ENCODE assay signal across 14 cellular contexts in the genomic region with DNA sequence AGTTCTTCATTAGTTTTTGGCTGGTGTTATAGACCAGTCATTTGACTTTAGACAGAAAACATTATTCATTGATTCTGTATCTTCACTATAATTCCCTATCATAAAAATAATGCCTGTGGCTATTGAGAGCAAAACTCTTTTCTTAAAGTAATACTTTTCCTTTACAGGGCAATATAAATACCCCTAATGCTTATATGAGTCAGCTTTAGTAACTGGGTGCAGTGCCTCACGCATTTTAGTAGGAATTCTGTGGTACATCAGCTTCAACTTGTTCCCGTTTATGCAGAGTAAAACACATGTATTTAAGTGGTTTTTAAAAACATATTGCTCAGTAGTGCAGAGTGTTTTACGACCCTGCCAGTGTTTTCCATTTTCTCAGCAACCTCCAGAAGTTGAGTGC.
A peak's percentile ranks its signal among the peaks of the same experiment; 100 is the strongest.
DNase-seq lines count a peak whose midpoint lies in the region; ATAC-seq and TF ChIP-seq lines count a peak whose summit lies in the region.
"Had no signal": no experiment of that assay in that cellular context is flagged by ENCODE, and none has a peak within 500 bp of the region (broad histone marks: within the 10 kb centered on the region; RNA-seq: fewer than 3 reads in every experiment).

No MANE protein-coding gene starts in this region.

- no peak overlapping the region for H2AFZ ChIP-seq in trophoblast cell (ENCODE audit: insufficient read depth, low read length, poor library complexity)

- peaks cover 0 to 45% of the 10 kb centered on the region in 2 donors for H3K36me3 ChIP-seq in body of pancreas (replicated peaks in 1 of 2; ENCODE audit: insufficient read depth in 1 of 2, low read depth in 2 of 2)
- peaks cover 12 to 68% of the 10 kb centered on the region in 2 donors for H3K36me3 ChIP-seq in lung (ENCODE audit: control insufficient read depth in 2 of 2, insufficient read depth in 2 of 2, low read length in 2 of 2)
- H3K36me3 ChIP-seq in suprapubic skin: peaks cover 98% of the 10 kb centered on the region
- peaks cover 58 to 61% of the 10 kb centered on the region in 2 experiments for H3K36me3 ChIP-seq in trophoblast cell (ENCODE audit: control insufficient read depth in 1 of 2, insufficient read depth in 2 of 2, low read length in 2 of 2)

- no peak overlapping the region for H2BK120ac ChIP-seq in trophoblast cell (ENCODE audit: insufficient read depth, low read length, poor library complexity)

- no peak overlapping the region for H4K8ac ChIP-seq in trophoblast cell (ENCODE audit: low read depth, low read length)

- H3K27me3 ChIP-seq in body of pancreas: no peaks in the 10 kb centered on the region
- no peaks in the 10 kb centered on the region for H3K27me3 ChIP-seq in lung (ENCODE audit: control insufficient read depth, insufficient read depth)
- no peaks in the 10 kb centered on the region for H3K27me3 ChIP-seq in suprapubic skin
- no peaks in the 10 kb centered on the region for H3K27me3 ChIP-seq in trophoblast cell (ENCODE audit: insufficient read depth, low read length)
- H3K27me3 ChIP-seq: BLaER1 had no signal

- intact Hi-C loops in body of pancreas (cut with DNase I): no loop called here

- no peak overlapping the region for H2BK5ac ChIP-seq in trophoblast cell (ENCODE audit: low read depth, low read length, poor library complexity)

- peak overlapping the region; percentile 7 to 59 (median 34) for H3K27ac ChIP-seq in body of pancreas
- H3K27ac ChIP-seq in lung (ENCODE audit: low read depth in 1 of 2, low read length in 1 of 2): peak overlapping the region; percentile 17 to 54
- H3K27ac ChIP-seq in suprapubic skin: peak overlapping the region; percentile 9
- no peak overlapping the region for H3K27ac ChIP-seq in trophoblast cell (ENCODE audit: low read depth, low read length)
- H3K27ac ChIP-seq: BLaER1 had no signal

- no peak overlapping the region for H3K4me2 ChIP-seq in trophoblast cell (ENCODE audit: low read length)
- H3K4me2 ChIP-seq: BLaER1 had no signal

- peak overlapping the region; percentile 75 for H3K27ac Mint-ChIP-seq in HFFc6
- H3K27ac Mint-ChIP-seq: stimulated activated naive CD8-positive, alpha-beta T cell treated with anti-CD3 and anti-CD28 coated beads, Interleukin-15, Interleukin-2, amounts not matched to agents 100 ng/mL and 50 ng/mL, for 24 hours had no signal

- no peak overlapping the region for H3K18ac ChIP-seq in trophoblast cell (ENCODE audit: low read length)

- H3K79me2 ChIP-seq in trophoblast cell (ENCODE audit: control insufficient read depth, insufficient read depth, low read length, poor library complexity): no peaks in the 10 kb centered on the region

- no peak for TF ChIP-seq EP300 in suprapubic skin (IDR thresholded peaks at IDR 0.05)

- WGBS in body of pancreas, 2 donors: 74% methylated on average over 3 of the region's 3 CpGs
- WGBS in lung, 2 donors: 77 to 85% methylated on average over 3 of the region's 3 CpGs
- WGBS in suprapubic skin: 70% methylated on average over 3 of the region's 3 CpGs
- WGBS in trophoblast cell (ENCODE audit: extremely low coverage, insufficient coverage, insufficient read length): no CpG with 5 or more reads among the region's 3 CpGs

- DNase-seq in HFFc6 (peak; percentile 45), body of pancreas (no peak), lung (ENCODE audit: low spot score) (no peak), suprapubic skin (ENCODE audit: low spot score in 2 of 2) (no peak), trophoblast cell (no peak), ureter (ENCODE audit: low spot score) (no peak), medulla oblongata (ENCODE audit: extremely low spot score) (no peak)
- DNase-seq: activated CD4-positive, alpha-beta T cell treated with anti-CD3 and anti-CD28 coated beads for 48 hours; NCI-H1694; small intestine had no signal

- no peak for TF ChIP-seq CTCF in HFFc6 (IDR thresholded peaks at IDR 0.05)
- no peak for TF ChIP-seq CTCF in body of pancreas (IDR thresholded peaks at IDR 0.05)
- TF ChIP-seq CTCF in lung (IDR thresholded peaks at IDR 0.05; ENCODE audit: control extremely low read depth, extremely low read depth): no peak
- TF ChIP-seq CTCF in suprapubic skin (IDR thresholded peaks at IDR 0.05): no peak

- H3K4me1 Mint-ChIP-seq in HFFc6 (ENCODE audit: low read depth): peaks cover 34% of the 10 kb centered on the region

- H2AK5ac ChIP-seq in trophoblast cell (ENCODE audit: low read length): no peak overlapping the region

- no peak overlapping the region for H3K4ac ChIP-seq in trophoblast cell (ENCODE audit: low read depth, low read length)

- no peak overlapping the region for H3K14ac ChIP-seq in trophoblast cell (ENCODE audit: low read length)

- ATAC-seq in body of pancreas (no peak), lung (ENCODE audit: insufficient read depth, low FRiP score) (no peak), GM19452 (IDR thresholded peaks at IDR 0.05; ENCODE audit: unreplicated experiment) (no peak)
- ATAC-seq: activated naive CD4-positive, alpha-beta T cell treated with anti-CD3 and anti-CD28 coated beads, Interleukin-2, amount 50 U/mL, for 72 hours had no signal

- H3K9me3 ChIP-seq in body of pancreas (no peaks in the 10 kb centered on the region), lung (ENCODE audit: control insufficient read depth in 2 of 2, insufficient read depth in 1 of 2, low read length in 1 of 2) (no peaks in the 10 kb centered on the region), suprapubic skin (no peaks in the 10 kb centered on the region), trophoblast cell (ENCODE audit: insufficient read depth, low read depth, low read length) (no peaks in the 10 kb centered on the region)
- H3K9me3 ChIP-seq: BLaER1 had no signal

- H3K4me1 ChIP-seq in body of pancreas (peaks cover 5% of the 10 kb centered on the region), lung (ENCODE audit: control insufficient read depth in 2 of 2, insufficient read depth in 2 of 2, low read length in 2 of 2) (peaks cover 0 to 4% of the 10 kb centered on the region in 2 donors), suprapubic skin (peaks cover 15% of the 10 kb centered on the region), trophoblast cell (ENCODE audit: control insufficient read depth in 1 of 2, insufficient read depth in 2 of 2, low read length in 2 of 2) (peaks cover 4 to 10% of the 10 kb centered on the region in 2 experiments)

- H3K23ac ChIP-seq in trophoblast cell (ENCODE audit: low read length): no peak overlapping the region

- no peak overlapping the region for H4K91ac ChIP-seq in trophoblast cell (ENCODE audit: low read depth, low read length)

- H3K4me3 ChIP-seq in body of pancreas: no peak overlapping the region
- no peak overlapping the region for H3K4me3 ChIP-seq in lung
- no peak overlapping the region for H3K4me3 ChIP-seq in suprapubic skin
- H3K4me3 ChIP-seq in trophoblast cell (ENCODE audit: low read depth, low read length): no peak overlapping the region
- H3K4me3 ChIP-seq: BLaER1 had no signal

- peaks cover 43% of the 10 kb centered on the region for H3K36me3 Mint-ChIP-seq in HFFc6 (ENCODE audit: low read depth)

- no peak overlapping the region for H2BK12ac ChIP-seq in trophoblast cell (ENCODE audit: low read length)

- H3K79me1 ChIP-seq in trophoblast cell (ENCODE audit: low read length): peaks cover 5% of the 10 kb centered on the region

- H3K4me3 Mint-ChIP-seq in HFFc6: no peak overlapping the region
- H3K4me3 Mint-ChIP-seq: stimulated activated naive CD8-positive, alpha-beta T cell treated with anti-CD3 and anti-CD28 coated beads, Interleukin-15, Interleukin-2, amounts not matched to agents 100 ng/mL and 50 ng/mL, for 24 hours had no signal

- TF ChIP-seq POLR2A in body of pancreas (IDR thresholded peaks at IDR 0.05) (no peak), suprapubic skin (IDR thresholded peaks at IDR 0.05) (no peak)

- H3K9ac ChIP-seq in trophoblast cell (ENCODE audit: low read length): no peak overlapping the region
- H3K9ac ChIP-seq: BLaER1 had no signal

- H3K27me3 Mint-ChIP-seq in HFFc6 (ENCODE audit: insufficient read depth): peaks cover 4% of the 10 kb centered on the region
- H3K27me3 Mint-ChIP-seq: stimulated activated naive CD8-positive, alpha-beta T cell treated with anti-CD3 and anti-CD28 coated beads, Interleukin-15, Interleukin-2, amounts not matched to agents 100 ng/mL and 50 ng/mL, for 24 hours had no signal

- H3K9me3 Mint-ChIP-seq in HFFc6: no peaks in the 10 kb centered on the region
- H3K9me3 Mint-ChIP-seq: activated naive CD4-positive, alpha-beta T cell treated with anti-CD3 and anti-CD28 coated beads, Interleukin-2, amount 50 U/mL, for 72 hours; stimulated activated naive CD8-positive, alpha-beta T cell treated with anti-CD3 and anti-CD28 coated beads, Interleukin-15, Interleukin-2, amounts not matched to agents 100 ng/mL and 50 ng/mL, for 24 hours had no signal

- H4K12ac ChIP-seq in trophoblast cell (ENCODE audit: low read depth, low read length): no peak overlapping the region
